ENCODE assay signal across 30 cellular contexts in genomic region chr7:81008901-81009300, GRCh38.
"Had no signal": no experiment of that assay in that cellular context is flagged by ENCODE, and none has a peak within 500 bp of the region (broad histone marks: within the 10 kb centered on the region; RNA-seq: fewer than 3 reads in every experiment).

No MANE protein-coding gene starts in this region.

- H3K27me3 ChIP-seq: cardiac muscle cell, SJCRH30 had no signal

- H3K4me3 Mint-ChIP-seq: activated CD4-positive, alpha-beta T cell treated with anti-CD3 and anti-CD28 coated beads, Interleukin-2, amount 10 ng/mL, durations not matched to agents 24 days and 14 days; activated CD8-positive, alpha-beta T cell treated with anti-CD3 and anti-CD28 coated beads, Interleukin-2, amount 10 ng/mL, durations not matched to agents 7 days and 5 days; activated naive CD4-positive, alpha-beta T cell treated with anti-CD3 and anti-CD28 coated beads for 36 hours; activated T-cell treated with anti-CD3 and anti-CD28 coated beads, Interleukin-2, amount 50 U/mL, for 24 hours; activated T-helper 1 cell treated with anti-CD3 and anti-CD28 coated beads, Interleukin-12 subunit alpha, Interleukin-12 subunit beta, Interleukin-2, Interleukin-4 antibody, amounts not matched to agents 30 ng/mL and 10 ng/mL and 1 ng/mL, durations not matched to agents 14 hours and 24 hours and 36 hours; brain; central memory CD8-positive, alpha-beta T cell had no signal

- H3K9me3 Mint-ChIP-seq: activated CD4-positive, alpha-beta T cell treated with anti-CD3 and anti-CD28 coated beads, Interleukin-2, amount 10 ng/mL, durations not matched to agents 24 days and 14 days had no signal

- H3K27me3 Mint-ChIP-seq: activated CD4-positive, alpha-beta T cell treated with anti-CD3 and anti-CD28 coated beads, Interleukin-2, amount 10 ng/mL, durations not matched to agents 24 days and 14 days; activated T-cell treated with anti-CD3 and anti-CD28 coated beads, Interleukin-2, amount 50 U/mL, for 24 hours; central memory CD8-positive, alpha-beta T cell had no signal

- H3K36me3 Mint-ChIP-seq: brain had no signal

- H3K4me3 ChIP-seq: cardiac muscle cell, PC-9, SJCRH30, SK-N-MC had no signal

- H3K27ac Mint-ChIP-seq: activated CD4-positive, alpha-beta T cell treated with anti-CD3 and anti-CD28 coated beads, Interleukin-2, amount 10 ng/mL, durations not matched to agents 24 days and 14 days; activated CD8-positive, alpha-beta T cell treated with anti-CD3 and anti-CD28 coated beads, Interleukin-2, amount 10 ng/mL, durations not matched to agents 7 days and 5 days; activated naive CD4-positive, alpha-beta T cell treated with anti-CD3 and anti-CD28 coated beads for 36 hours; activated naive CD4-positive, alpha-beta T cell treated with anti-CD3 and anti-CD28 coated beads, Interleukin-2, amount 50 U/mL, for 72 hours; activated T-cell treated with anti-CD3 and anti-CD28 coated beads, Interleukin-2, amount 50 U/mL, for 24 hours; activated T-helper 1 cell treated with anti-CD3 and anti-CD28 coated beads, Interleukin-12 subunit alpha, Interleukin-12 subunit beta, Interleukin-2, Interleukin-4 antibody, amounts not matched to agents 30 ng/mL and 10 ng/mL and 1 ng/mL, durations not matched to agents 14 hours and 24 hours and 36 hours; brain had no signal

- ATAC-seq: activated CD8-positive, alpha-beta T cell treated with anti-CD3 and anti-CD28 coated beads, Interleukin-2, amount 10 ng/mL, durations not matched to agents 7 days and 5 days; activated naive CD4-positive, alpha-beta T cell treated with anti-CD3 and anti-CD28 coated beads, Interleukin-2, amount 50 U/mL, for 72 hours had no signal

- H3K36me3 ChIP-seq: cardiac muscle cell, SJCRH30, WERI-Rb-1 had no signal

- H3K4me1 Mint-ChIP-seq: activated CD4-positive, alpha-beta T cell treated with anti-CD3 and anti-CD28 coated beads, Interleukin-2, amount 10 ng/mL, durations not matched to agents 24 days and 14 days; central memory CD8-positive, alpha-beta T cell had no signal

- H3K4me1 ChIP-seq: SJCRH30 had no signal

- DNase-seq: activated CD4-positive, alpha-beta T cell treated with anti-CD3 and anti-CD28 coated beads, Interleukin-2, amount 10 ng/mL, durations not matched to agents 24 days and 14 days; activated CD4-positive, alpha-beta T cell treated with anti-CD3 and anti-CD28 coated beads, Interleukin-2, amount 50 U/mL, for 4 hours; activated CD8-positive, alpha-beta T cell treated with anti-CD3 and anti-CD28 coated beads, Interleukin-2, amount 10 ng/mL, durations not matched to agents 7 days and 5 days; activated gamma-delta T cell treated with Interleukin-2 at 50 U/mL for 16 hours; activated naive CD4-positive, alpha-beta T cell treated with anti-CD3 and anti-CD28 coated beads for 36 hours; activated T-cell treated with anti-CD3 and anti-CD28 coated beads, Interleukin-2, amount 50 U/mL, for 24 hours; anterior cingulate cortex; Kasumi-1; KG1; MM.1S; MV-4-11; NCI-H1092; NCI-H1436 treated with DMSO at 0.1 percent for 48 hours; NCI-H1694 treated with DMSO at 0.1 percent for 48 hours; NCI-H2029; NCI-H345; NCI-H526; NCI-H748 treated with DMSO at 0.1 percent for 48 hours; NK-92 treated with Interleukin-12 subunit alpha and Interleukin-12 subunit beta, amount 100 ng/mL, for 24 hours; PC-9; SHP77; SJCRH30; T1000; WERI-Rb-1 had no signal

- H3K27ac ChIP-seq: cardiac muscle cell, PC-9, SJCRH30, SK-N-MC, WERI-Rb-1 had no signal
